1 cellular context compared by ENCODE assay signal in the genomic region with DNA sequence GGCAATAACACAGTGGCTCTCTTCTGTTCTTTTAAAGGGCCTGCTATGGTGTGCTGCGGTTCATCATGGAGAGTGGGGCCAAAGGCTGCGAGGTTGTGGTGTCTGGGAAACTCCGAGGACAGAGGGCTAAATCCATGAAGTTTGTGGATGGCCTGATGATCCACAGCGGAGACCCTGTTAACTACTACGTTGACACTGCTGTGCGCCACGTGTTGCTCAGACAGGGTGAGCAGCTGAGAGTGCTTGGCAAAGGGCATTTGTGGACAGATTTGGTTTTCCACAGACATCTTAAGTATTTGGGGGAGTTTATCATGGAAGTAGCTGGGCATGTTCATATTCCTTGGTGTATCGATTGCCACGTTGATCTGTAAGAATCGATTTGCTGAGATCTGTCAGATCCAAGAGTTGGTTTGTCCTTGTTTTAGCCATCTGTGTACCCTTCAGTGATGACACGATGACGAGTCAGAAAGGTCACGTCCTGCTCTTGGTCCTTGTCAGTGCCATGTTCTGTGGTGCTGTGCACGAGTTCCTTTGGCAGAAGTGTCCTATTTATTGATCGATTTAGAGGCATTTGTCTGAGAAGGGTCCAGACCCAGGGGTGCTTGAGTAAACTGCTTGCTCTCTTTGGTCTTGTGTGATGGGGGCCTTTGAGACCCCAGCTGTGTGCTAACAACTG.
TF ChIP-seq lines count a peak whose summit lies in the region.

No MANE protein-coding gene starts in this region.

TF ChIP-seq in GM23338, 12 proteins besides CTCF, POLR2A, EP300 and RAD21:
- TF ChIP-seq, protein P1, sequence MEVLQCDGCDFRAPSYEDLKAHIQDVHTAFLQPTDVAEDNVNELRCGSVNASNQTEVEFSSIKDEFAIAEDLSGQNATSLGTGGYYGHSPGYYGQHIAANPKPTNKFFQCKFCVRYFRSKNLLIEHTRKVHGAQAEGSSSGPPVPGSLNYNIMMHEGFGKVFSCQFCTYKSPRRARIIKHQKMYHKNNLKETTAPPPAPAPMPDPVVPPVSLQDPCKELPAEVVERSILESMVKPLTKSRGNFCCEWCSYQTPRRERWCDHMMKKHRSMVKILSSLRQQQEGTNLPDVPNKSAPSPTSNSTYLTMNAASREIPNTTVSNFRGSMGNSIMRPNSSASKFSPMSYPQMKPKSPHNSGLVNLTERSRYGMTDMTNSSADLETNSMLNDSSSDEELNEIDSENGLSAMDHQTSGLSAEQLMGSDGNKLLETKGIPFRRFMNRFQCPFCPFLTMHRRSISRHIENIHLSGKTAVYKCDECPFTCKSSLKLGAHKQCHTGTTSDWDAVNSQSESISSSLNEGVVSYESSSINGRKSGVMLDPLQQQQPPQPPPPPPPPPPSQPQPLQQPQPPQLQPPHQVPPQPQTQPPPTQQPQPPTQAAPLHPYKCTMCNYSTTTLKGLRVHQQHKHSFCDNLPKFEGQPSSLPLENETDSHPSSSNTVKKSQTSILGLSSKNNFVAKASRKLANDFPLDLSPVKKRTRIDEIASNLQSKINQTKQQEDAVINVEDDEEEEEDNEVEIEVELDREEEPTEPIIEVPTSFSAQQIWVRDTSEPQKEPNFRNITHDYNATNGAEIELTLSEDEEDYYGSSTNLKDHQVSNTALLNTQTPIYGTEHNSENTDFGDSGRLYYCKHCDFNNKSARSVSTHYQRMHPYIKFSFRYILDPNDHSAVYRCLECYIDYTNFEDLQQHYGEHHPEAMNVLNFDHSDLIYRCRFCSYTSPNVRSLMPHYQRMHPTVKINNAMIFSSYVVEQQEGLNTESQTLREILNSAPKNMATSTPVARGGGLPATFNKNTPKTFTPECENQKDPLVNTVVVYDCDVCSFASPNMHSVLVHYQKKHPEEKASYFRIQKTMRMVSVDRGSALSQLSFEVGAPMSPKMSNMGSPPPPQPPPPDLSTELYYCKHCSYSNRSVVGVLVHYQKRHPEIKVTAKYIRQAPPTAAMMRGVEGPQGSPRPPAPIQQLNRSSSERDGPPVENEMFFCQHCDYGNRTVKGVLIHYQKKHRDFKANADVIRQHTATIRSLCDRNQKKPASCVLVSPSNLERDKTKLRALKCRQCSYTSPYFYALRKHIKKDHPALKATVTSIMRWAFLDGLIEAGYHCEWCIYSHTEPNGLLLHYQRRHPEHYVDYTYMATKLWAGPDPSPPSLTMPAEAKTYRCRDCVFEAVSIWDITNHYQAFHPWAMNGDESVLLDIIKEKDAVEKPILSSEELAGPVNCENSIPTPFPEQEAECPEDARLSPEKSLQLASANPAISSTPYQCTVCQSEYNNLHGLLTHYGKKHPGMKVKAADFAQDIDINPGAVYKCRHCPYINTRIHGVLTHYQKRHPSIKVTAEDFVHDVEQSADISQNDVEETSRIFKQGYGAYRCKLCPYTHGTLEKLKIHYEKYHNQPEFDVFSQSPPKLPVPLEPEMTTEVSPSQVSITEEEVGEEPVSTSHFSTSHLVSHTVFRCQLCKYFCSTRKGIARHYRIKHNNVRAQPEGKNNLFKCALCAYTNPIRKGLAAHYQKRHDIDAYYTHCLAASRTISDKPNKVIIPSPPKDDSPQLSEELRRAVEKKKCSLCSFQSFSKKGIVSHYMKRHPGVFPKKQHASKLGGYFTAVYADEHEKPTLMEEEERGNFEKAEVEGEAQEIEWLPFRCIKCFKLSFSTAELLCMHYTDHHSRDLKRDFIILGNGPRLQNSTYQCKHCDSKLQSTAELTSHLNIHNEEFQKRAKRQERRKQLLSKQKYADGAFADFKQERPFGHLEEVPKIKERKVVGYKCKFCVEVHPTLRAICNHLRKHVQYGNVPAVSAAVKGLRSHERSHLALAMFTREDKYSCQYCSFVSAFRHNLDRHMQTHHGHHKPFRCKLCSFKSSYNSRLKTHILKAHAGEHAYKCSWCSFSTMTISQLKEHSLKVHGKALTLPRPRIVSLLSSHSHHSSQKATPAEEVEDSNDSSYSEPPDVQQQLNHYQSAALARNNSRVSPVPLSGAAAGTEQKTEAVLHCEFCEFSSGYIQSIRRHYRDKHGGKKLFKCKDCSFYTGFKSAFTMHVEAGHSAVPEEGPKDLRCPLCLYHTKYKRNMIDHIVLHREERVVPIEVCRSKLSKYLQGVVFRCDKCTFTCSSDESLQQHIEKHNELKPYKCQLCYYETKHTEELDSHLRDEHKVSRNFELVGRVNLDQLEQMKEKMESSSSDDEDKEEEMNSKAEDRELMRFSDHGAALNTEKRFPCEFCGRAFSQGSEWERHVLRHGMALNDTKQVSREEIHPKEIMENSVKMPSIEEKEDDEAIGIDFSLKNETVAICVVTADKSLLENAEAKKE (CRISPR knock-in tag; IDR thresholded peaks at IDR 0.05) = no peak
- TF ChIP-seq CREB1 (CRISPR knock-in tag; IDR thresholded peaks at IDR 0.05; ENCODE audit: low read depth) (no peak), ZNF114 (CRISPR knock-in tag; IDR thresholded peaks at IDR 0.05) (no peak)
TF ChIP-seq in GM23338: peak in this region for 0.
